Comparison of ENCODE assay signal across 1 cellular context in the genomic region with DNA sequence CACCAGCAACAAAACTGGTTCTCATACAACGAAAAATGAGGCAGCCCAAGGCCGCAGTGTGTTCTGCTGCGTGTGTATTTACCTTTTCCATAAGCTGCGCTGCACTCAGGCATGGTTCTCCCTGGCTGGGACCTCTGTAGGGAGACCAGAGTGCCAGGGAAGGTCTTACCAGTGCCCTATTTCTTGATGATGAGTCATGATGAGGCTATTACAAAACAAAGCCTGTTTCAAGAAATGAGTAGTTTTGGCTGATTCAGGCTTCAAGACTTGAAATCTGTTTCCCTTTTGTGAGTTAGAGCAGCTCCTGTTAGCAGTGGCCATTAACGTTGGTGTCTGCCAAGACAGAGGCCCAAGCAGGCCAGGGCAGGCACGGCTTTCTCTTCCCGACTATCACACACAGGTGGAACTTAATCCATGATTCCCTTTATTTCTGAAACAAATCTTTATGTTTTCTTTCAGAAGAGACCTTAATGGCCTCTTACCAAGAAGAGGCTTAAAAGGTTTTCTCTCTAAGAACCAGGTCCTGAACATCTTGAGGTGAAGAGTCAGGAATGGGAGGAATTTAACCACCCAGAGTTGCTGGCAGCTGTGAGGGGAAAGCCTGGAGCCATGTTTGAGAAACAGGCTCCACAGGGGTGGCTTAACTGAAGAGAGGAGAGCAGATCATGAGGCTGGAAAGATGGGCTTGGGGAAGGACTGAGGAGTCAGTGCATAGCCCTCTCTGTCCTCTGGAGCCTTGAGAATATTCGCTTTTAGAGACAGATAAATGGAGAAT.
TF ChIP-seq lines count a peak whose summit lies in the region.

No MANE protein-coding gene starts in this region.

TF ChIP-seq in SK-N-SH treated with all-trans-retinoic acid at 6 μM for 48 hours, 23 proteins besides CTCF, POLR2A, EP300 and RAD21 (continued from another document):
- TF ChIP-seq POU6F1 (CRISPR knock-in tag; IDR thresholded peaks at IDR 0.05; ENCODE audit: borderline replicate concordance, low read depth): no peak
